ENCODE assay signal across 12 cellular contexts in the genomic region with DNA sequence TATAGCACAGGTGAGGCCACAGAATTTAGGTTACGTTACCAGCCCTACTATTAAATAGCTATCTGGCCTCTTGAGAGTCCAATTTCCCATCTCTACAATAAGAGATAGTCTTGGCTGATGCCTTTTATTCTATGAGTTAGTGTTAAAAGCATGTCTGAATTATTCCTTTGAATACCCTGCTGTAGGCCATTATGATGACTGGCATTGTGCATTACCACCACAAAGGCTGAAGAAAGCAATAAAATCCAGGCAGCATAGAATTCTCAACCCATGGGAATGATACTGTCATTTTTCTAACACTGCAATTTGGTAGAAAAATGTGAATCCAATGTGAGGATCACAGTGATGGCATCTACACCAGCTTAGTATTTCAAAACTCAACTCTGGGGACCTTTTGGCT. TPM values are rescaled to one million over a fixed set of nuclear protein-coding genes. Genes with fewer than 3 reads are reported as not detected.
"Had no signal": no experiment of that assay in that cellular context is flagged by ENCODE, and none has a peak within 500 bp of the region (broad histone marks: within the 10 kb centered on the region; RNA-seq: fewer than 3 reads in every experiment).

No MANE protein-coding gene starts in this region.

- H3K9me3 ChIP-seq: HAP-1 had no signal

- H3K36me3 ChIP-seq: HAP-1 had no signal

- H3K4me3 ChIP-seq: GM23248, HAP-1 had no signal

- H2AFZ ChIP-seq: GM23248 had no signal

- DNase-seq: GM23248, GOT3, H7, HFFc6, KBM-7 had no signal

- H3K9ac ChIP-seq: GM23248 had no signal

- H3K27ac ChIP-seq: GM23248, HL-60 had no signal

- ATAC-seq: HCT116, HepG2 had no signal

RNA-seq across cellular contexts. Expression of gene OTC, which starts 51.4 kb away (rescaled TPM):
- total RNA-seq: GM23248, H4, H7, HFFc6, HT1080 had no signal
- polyA plus RNA-seq: GM23248, IgD-negative memory B cell had no signal
